1 cellular context compared by ENCODE assay signal in genomic region chr17:42843358-42843934, GRCh38.
A peak's percentile ranks its signal among the peaks of the same experiment; 100 is the strongest.
TF ChIP-seq lines count a peak whose summit lies in the region.

No MANE protein-coding gene starts in this region.

TF ChIP-seq in GM12878, 131 proteins besides CTCF, POLR2A, EP300 and RAD21:
- no peak for TF ChIP-seq SMARCA5 (IDR thresholded peaks at IDR 0.05)
- TF ChIP-seq ESRRA (IDR thresholded peaks at IDR 0.05; ENCODE audit: low read length), result no peak
- TF ChIP-seq SMC3 (IDR thresholded peaks at IDR 0.05; ENCODE audit: borderline replicate concordance, low read length), result peak; percentile 54; the same call in 1 of the 2 replicates
